In genomic region chr2:10361220-10361588, GRCh38 we compare ENCODE assay signal across 15 cellular contexts. TPM values are rescaled to one million over a fixed set of nuclear protein-coding genes. Genes with fewer than 3 reads are reported as not detected.
DNase-seq lines count a peak whose midpoint lies in the region; ATAC-seq and TF ChIP-seq lines count a peak whose summit lies in the region.
"Had no signal": no experiment of that assay in that cellular context is flagged by ENCODE, and none has a peak within 500 bp of the region (broad histone marks: within the 10 kb centered on the region; RNA-seq: fewer than 3 reads in every experiment).

No MANE protein-coding gene starts in this region.

- 80% methylated on average over 1 of the region's 2 CpGs for WGBS in right lobe of liver (ENCODE audit: insufficient coverage, low coverage, low lambda C conversion rate, missing lambda C conversion rate)

- H3K27ac ChIP-seq in AG04450 (ENCODE audit: low read depth, low read length) (peak overlapping the region; percentile 11), right lobe of liver (no peak overlapping the region), left ventricle myocardium inferior (replicated peaks) (no peak overlapping the region)
- H3K27ac ChIP-seq: foreskin keratinocyte, VCaP had no signal

- H3K27me3 Mint-ChIP-seq in brain = no peaks in the 10 kb centered on the region
- no peaks in the 10 kb centered on the region for H3K27me3 Mint-ChIP-seq in mesothelial cell of epicardium (ENCODE audit: low read depth)
- H3K27me3 Mint-ChIP-seq: B cell had no signal

- no peak for DNase-seq in AG04450 (ENCODE audit: low read depth, low spot score)
- peak; percentile 25 for DNase-seq in EH (ENCODE audit: low read depth)
- DNase-seq in mesothelial cell of epicardium (ENCODE audit: low spot score in 2 of 2, unreplicated experiment in 2 of 2) = no peak
- no peak for DNase-seq in right lobe of liver
- no peak for DNase-seq in left colon
- DNase-seq in left ventricle myocardium inferior = no peak
- DNase-seq: mucosa of descending colon; NCI-H2081 treated with DMSO at 0.1 percent for 48 hours; stimulated activated CD8-positive, alpha-beta memory T cell treated with anti-CD3 and anti-CD28 coated beads, Interleukin-4, amount 100 ng/mL, for 48 hours had no signal

- H3K9me3 Mint-ChIP-seq in brain (no peaks in the 10 kb centered on the region), mesothelial cell of epicardium (no peaks in the 10 kb centered on the region)
- H3K9me3 Mint-ChIP-seq: GM23338 had no signal

- CTCF ChIA-PET in AG04450 (lab: Charles Lee) = interaction anchor here (0.7 to 1.0 kb wide), 2 partner anchors 19 to 48 kb away, joined by 3 to 4 read pairs; no protein-coding TSS in a partner anchor

- H3K4me1 ChIP-seq in right lobe of liver = peaks cover 0 to 27% (median 6%) of the 10 kb centered on the region in 4 donors
- peaks cover 49% of the 10 kb centered on the region for H3K4me1 ChIP-seq in left ventricle myocardium inferior
- H3K4me1 ChIP-seq: foreskin keratinocyte had no signal

- H3K27ac Mint-ChIP-seq in brain (peak overlapping the region; percentile 1 to 90 (median 83)), mesothelial cell of epicardium (peak overlapping the region; percentile 36)
- H3K27ac Mint-ChIP-seq: B cell, GM23338 had no signal

- no peak for TF ChIP-seq CTCF in AG04450 (IDR thresholded peaks at IDR 0.05; ENCODE audit: low read depth, low read length)
- no peak for TF ChIP-seq CTCF in brain (conservative IDR thresholded peaks at IDR 0.05)
- TF ChIP-seq CTCF in mesothelial cell of epicardium (IDR thresholded peaks at IDR 0.05; ENCODE audit: unreplicated experiment) = no peak
- TF ChIP-seq CTCF in right lobe of liver (IDR thresholded peaks at IDR 0.05) = no peak
- TF ChIP-seq CTCF in left ventricle myocardium inferior (IDR thresholded peaks at IDR 0.05; ENCODE audit: borderline replicate concordance) = no peak

- POLR2A ChIA-PET in AG04450 (lab: Yijun Ruan, JAX) = no interaction called here

- no peaks in the 10 kb centered on the region for H3K36me3 ChIP-seq in right lobe of liver
- H3K36me3 ChIP-seq in left ventricle myocardium inferior = no peaks in the 10 kb centered on the region

- H3K4me1 Mint-ChIP-seq in brain (peaks cover 44% of the 10 kb centered on the region), mesothelial cell of epicardium (peaks cover 11% of the 10 kb centered on the region)

- H3K36me3 Mint-ChIP-seq in brain = no peaks in the 10 kb centered on the region
- no peaks in the 10 kb centered on the region for H3K36me3 Mint-ChIP-seq in mesothelial cell of epicardium

- H3K4me3 ChIP-seq in AG04450 (ENCODE audit: low read depth, low read length) (no peak overlapping the region), right lobe of liver (no peak overlapping the region), left ventricle myocardium inferior (no peak overlapping the region)
- H3K4me3 ChIP-seq: GM23338, mucosa of descending colon had no signal

- no peak overlapping the region for H3K4me3 Mint-ChIP-seq in brain
- no peak overlapping the region for H3K4me3 Mint-ChIP-seq in mesothelial cell of epicardium
- H3K4me3 Mint-ChIP-seq: B cell, GM23338 had no signal

- TF ChIP-seq POLR2A in right lobe of liver (IDR thresholded peaks at IDR 0.05) = no peak

- intact Hi-C loops in right lobe of liver (cut with DNase I) (loop anchor here in 1 of 2 donors (10.0 kb wide), 1 partner anchor 56 kb away; the partner anchor contains the start of gene HPCAL1), left colon (cut with DNase I, micrococcal nuclease) (no loop called here), left ventricle myocardium inferior (cut with micrococcal nuclease) (no loop called here)

- no peak for ATAC-seq in HG02870 (IDR thresholded peaks at IDR 0.05; ENCODE audit: unreplicated experiment)
- no peak for ATAC-seq in right lobe of liver
- no peak for ATAC-seq in left colon
- ATAC-seq: foreskin keratinocyte, GM23338, mucosa of descending colon had no signal

- H3K9me3 ChIP-seq in AG04450 (ENCODE audit: control insufficient read depth, insufficient read depth, low read length) (no peaks in the 10 kb centered on the region), right lobe of liver (no peaks in the 10 kb centered on the region), left ventricle myocardium inferior (replicated peaks) (no peaks in the 10 kb centered on the region)
- H3K9me3 ChIP-seq: mucosa of descending colon had no signal

- H3K27me3 ChIP-seq in AG04450 (ENCODE audit: control insufficient read depth, insufficient read depth, low read length) = no peaks in the 10 kb centered on the region
- no peaks in the 10 kb centered on the region for H3K27me3 ChIP-seq in right lobe of liver
- no peaks in the 10 kb centered on the region for H3K27me3 ChIP-seq in left ventricle myocardium inferior (ENCODE audit: low read depth)
- H3K27me3 ChIP-seq: foreskin keratinocyte had no signal

RNA-seq across cellular contexts. Expression of gene HPCAL1, which starts 58.5 kb away (rescaled TPM):
- 14.4 and 19.7 TPM in 2 replicates for polyA plus RNA-seq in AG04450 (2011; rRNA removed)
- polyA minus RNA-seq in AG04450 (2011; rRNA and poly(A)+ RNA removed) = 8.5 and 13.4 TPM in 2 replicates
- polyA plus RNA-seq in brain (ENCODE audit: insufficient read depth, low read depth, low replicate concordance) = 85.6 TPM
- total RNA-seq in mesothelial cell of epicardium = 17.4 to 20.0 TPM (median 17.5 TPM) in 3 replicates
- 10 to 100 TPM; 23.1 to 68.8 (median 29.1) TPM for total RNA-seq in right lobe of liver
- 10 to 100 TPM; 73.1 to 85.7 TPM for total RNA-seq in left colon
- total RNA-seq in left ventricle myocardium inferior = 29.4 TPM
